Comparison of ENCODE assay signal across 23 cellular contexts in the genomic region with DNA sequence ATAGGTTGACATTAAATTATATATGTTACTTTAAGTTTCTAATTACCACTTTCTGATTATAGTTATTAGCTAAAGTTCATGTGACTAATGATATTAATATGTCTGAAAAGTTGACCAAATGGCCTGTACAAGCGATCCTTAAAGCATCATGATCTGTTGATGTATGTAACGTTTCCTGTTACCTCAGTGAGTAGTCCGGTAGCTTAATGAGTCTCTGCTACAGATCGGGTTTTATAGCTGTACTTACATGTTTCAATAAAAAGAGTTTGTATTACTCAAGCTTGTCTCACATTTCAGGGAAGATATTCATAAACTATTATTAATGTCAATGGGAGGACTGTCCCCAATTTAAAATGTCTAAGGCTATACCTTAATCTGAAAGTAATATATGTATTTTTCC.
"Had no signal": no experiment of that assay in that cellular context is flagged by ENCODE, and none has a peak within 500 bp of the region (broad histone marks: within the 10 kb centered on the region; RNA-seq: fewer than 3 reads in every experiment).

No MANE protein-coding gene starts in this region.

- H3K36me3 ChIP-seq: brain microvascular endothelial cell, neural progenitor cell, prostate gland, vagina had no signal

- H3K27ac ChIP-seq: brain microvascular endothelial cell, neural progenitor cell, prostate gland, skin epidermis, vagina had no signal

- H3K27me3 ChIP-seq: brain microvascular endothelial cell, dorsolateral prefrontal cortex, neural progenitor cell, vagina had no signal

- DNase-seq: activated CD4-positive, alpha-beta T cell treated with anti-CD3 and anti-CD28 coated beads, Interleukin-2, amount 10 ng/mL, durations not matched to agents 24 days and 14 days; activated CD8-positive, alpha-beta T cell treated with anti-CD3 and anti-CD28 coated beads for 36 hours; activated naive CD4-positive, alpha-beta T cell treated with anti-CD3 and anti-CD28 coated beads for 36 hours; activated naive CD8-positive, alpha-beta T cell treated with anti-CD3 and anti-CD28 coated beads, Interleukin-2, amount 50 U/mL, for 24 hours; activated T-cell treated with anti-CD3 and anti-CD28 coated beads, Interleukin-2, amount 50 U/mL, for 4 hours; anterior cingulate cortex; brain microvascular endothelial cell; central memory CD4-positive, alpha-beta T cell; dorsolateral prefrontal cortex; foreskin melanocyte; glutamatergic neuron; hippocampal formation; left ventricle myocardium superior; mesenchymal stem cell; naive thymus-derived CD4-positive, alpha-beta T cell; right cardiac atrium; stimulated activated CD4-positive, alpha-beta T cell treated with anti-CD3 and anti-CD28 coated beads, Interleukin-2, amount 100 ng/mL, for 48 hours; trophoblast cell had no signal

- H3K9me3 ChIP-seq: prostate gland, vagina had no signal

- H3K4me3 ChIP-seq: dorsolateral prefrontal cortex, neural progenitor cell, prostate gland, skin epidermis, vagina had no signal

- FAIRE-seq: colon had no signal
